ENCODE assay signal across 2 cellular contexts in the genomic region with DNA sequence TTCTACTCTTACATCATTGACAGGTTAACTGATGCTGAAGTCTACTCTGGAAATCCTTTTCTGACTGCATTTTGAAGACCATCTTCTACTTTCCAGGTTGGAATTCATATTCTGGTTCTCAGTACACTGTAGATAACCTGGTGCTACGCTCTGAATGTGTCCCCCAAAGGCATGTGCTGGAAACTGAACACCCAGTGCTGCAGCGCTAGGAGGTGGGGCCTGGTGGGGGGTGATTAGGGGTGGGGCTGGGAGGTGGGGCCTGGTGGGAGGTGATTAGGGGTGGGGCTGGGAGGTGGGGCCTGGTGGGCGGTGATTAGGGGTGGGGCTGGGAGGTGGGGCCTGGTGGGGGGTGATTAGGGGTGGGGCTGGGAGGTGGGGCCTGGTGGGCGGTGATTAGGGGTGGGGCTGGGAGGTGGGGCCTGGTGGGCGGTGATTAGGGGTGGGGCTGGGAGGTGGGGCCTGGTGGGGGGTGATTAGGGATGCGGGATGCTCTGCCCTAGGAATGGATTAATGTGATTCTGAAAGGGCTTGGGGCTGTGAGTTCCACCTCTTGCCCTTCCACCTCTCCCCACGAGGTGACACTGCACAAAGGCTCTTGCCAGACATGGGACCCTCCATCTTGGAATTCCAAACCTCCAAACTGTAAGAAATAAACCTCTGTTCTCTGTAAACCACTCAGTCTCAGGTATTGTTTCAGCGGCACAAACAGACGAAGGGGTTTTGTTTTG.
TF ChIP-seq lines count a peak whose summit lies in the region.

No MANE protein-coding gene starts in this region.

TF ChIP-seq in GM23338, 12 proteins besides CTCF, POLR2A, EP300 and RAD21:
- TF ChIP-seq CREB1 (CRISPR knock-in tag; IDR thresholded peaks at IDR 0.05; ENCODE audit: low read depth), result 0 out of 2 replicates have a peak, but pooled peaks have one; percentile 10

TF ChIP-seq in H1, 55 proteins besides CTCF, POLR2A, EP300 and RAD21:
- TF ChIP-seq YY1 (IDR thresholded peaks at IDR 0.05; ENCODE audit: low read depth, low read length), result peak; percentile 84
